In the genomic region with DNA sequence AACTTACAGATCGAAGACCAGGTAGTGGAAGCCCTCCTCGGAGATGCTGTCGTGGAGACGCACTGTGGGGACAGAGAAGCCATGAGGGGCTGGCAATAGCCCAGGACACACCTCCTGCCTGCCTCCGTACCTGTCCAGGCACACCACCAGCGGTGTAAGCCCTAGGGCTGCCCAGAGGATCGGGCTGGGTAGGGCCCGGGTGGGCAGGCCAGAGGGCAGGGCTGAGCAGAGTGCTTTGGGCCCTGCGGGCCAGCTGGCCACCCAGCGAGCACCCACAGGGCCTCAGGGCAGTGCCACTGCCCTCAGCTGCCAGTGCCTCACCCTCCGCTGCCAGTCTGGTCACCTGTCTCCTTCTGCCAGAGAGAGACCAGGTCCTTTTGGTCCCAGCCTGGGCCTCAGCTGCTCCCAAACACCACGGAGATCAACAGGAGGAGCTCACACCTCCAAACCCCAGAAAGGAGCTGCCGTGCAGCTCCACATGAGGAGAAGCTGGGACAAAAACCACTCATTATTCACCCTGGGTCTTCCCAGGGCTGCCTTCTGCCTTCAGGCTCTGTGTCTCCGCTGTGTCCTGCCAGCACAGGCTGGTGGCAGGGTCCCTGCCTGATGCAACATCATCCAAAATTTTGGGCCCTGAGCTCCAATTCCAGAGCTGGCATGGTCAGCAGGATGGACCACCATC, we compare ENCODE assay signal across 10 cellular contexts. TPM values are rescaled to one million over a fixed set of nuclear protein-coding genes. Genes with fewer than 3 reads are reported as not detected.
DNase-seq lines count a peak whose midpoint lies in the region; ATAC-seq and TF ChIP-seq lines count a peak whose summit lies in the region.
"Had no signal": no experiment of that assay in that cellular context is flagged by ENCODE, and none has a peak within 500 bp of the region (broad histone marks: within the 10 kb centered on the region; RNA-seq: fewer than 3 reads in every experiment).

No MANE protein-coding gene starts in this region.

- DNase-seq in AG04450 (ENCODE audit: low read depth, low spot score) (no peak), SK-N-SH (no peak), NCI-H526 (lab: John Stamatoyannopoulos, UW) (no peak), CD14-positive monocyte (ENCODE audit: low spot score) (no peak), GM20000 (ENCODE audit: low spot score) (no peak)
- DNase-seq in effector memory CD8-positive, alpha-beta T cell, result no peak
- DNase-seq in naive thymus-derived CD8-positive, alpha-beta T cell, result no peak
- no peak for DNase-seq in activated CD4-positive, CD25-positive, alpha-beta regulatory T cell treated with anti-CD3 and anti-CD28 coated beads, Interleukin-2, amount 50 U/mL, for 72 hours
- DNase-seq: CD4-positive, alpha-beta memory T cell had no signal

- H3K27me3 Mint-ChIP-seq in effector memory CD8-positive, alpha-beta T cell, result peaks cover 0 to 19% of the 10 kb centered on the region in 2 donors
- no peaks in the 10 kb centered on the region for H3K27me3 Mint-ChIP-seq in naive thymus-derived CD8-positive, alpha-beta T cell
- peaks cover 0 to 9% (median 0%) of the 10 kb centered on the region in 3 donors for H3K27me3 Mint-ChIP-seq in CD14-positive monocyte (ENCODE audit: low read depth in 3 of 3)
- H3K27me3 Mint-ChIP-seq: CD4-positive, alpha-beta memory T cell had no signal

- no peaks in the 10 kb centered on the region for H4K20me1 ChIP-seq in SK-N-SH (ENCODE audit: insufficient read depth)

- TF ChIP-seq RAD21 in SK-N-SH (IDR thresholded peaks at IDR 0.05; ENCODE audit: low read length), result no peak

- POLR2A ChIA-PET in AG04450 (lab: Yijun Ruan, JAX) (interaction anchor here (0.6 to 1.1 kb wide), 3 partner anchors 8 to 684 kb away, joined by 3 to 8 read pairs (median 5); no protein-coding TSS in a partner anchor), SK-N-SH (lab: Yijun Ruan, JAX) (no interaction called here)
- POLR2A ChIA-PET in naive thymus-derived CD8-positive, alpha-beta T cell (lab: Charles Lee), result interaction anchor here (0.7 to 2.4 kb wide), 5 partner anchors 178 to 626 kb away, joined by 3 to 16 read pairs (median 3); a partner anchor contains a TSS

- CTCF ChIA-PET in AG04450 (lab: Charles Lee) (interaction anchor here (0.5 to 1.6 kb wide), 6 partner anchors 15 to 801 kb away, joined by 3 to 8 read pairs (median 3); no protein-coding TSS in a partner anchor), SK-N-SH (lab: Yijun Ruan, JAX) (interaction anchor here (1.0 to 10.0 kb wide), 5 partner anchors 15 to 58 kb away, joined by 3 to 101 read pairs (median 4); no protein-coding TSS in a partner anchor)

- peak overlapping the region in 1 of 2 donors; percentile 30 for H3K4me3 Mint-ChIP-seq in effector memory CD8-positive, alpha-beta T cell
- H3K4me3 Mint-ChIP-seq in naive thymus-derived CD8-positive, alpha-beta T cell, result peak overlapping the region in 5 of 10 donors; percentile 57 to 85 (median 69)
- H3K4me3 Mint-ChIP-seq in CD14-positive monocyte, result no peak overlapping the region

- no peaks in the 10 kb centered on the region for H3K79me2 ChIP-seq in SK-N-SH (ENCODE audit: insufficient read depth)

- peaks cover 5% of the 10 kb centered on the region for H3K9me3 ChIP-seq in AG04450 (ENCODE audit: control insufficient read depth, insufficient read depth, low read length)
- H3K9me3 ChIP-seq in SK-N-SH, result no peaks in the 10 kb centered on the region

- H3K4me3 ChIP-seq in AG04450 (ENCODE audit: low read depth, low read length) (no peak overlapping the region), SK-N-SH (ENCODE audit: low read depth in 2 of 2, low read length in 1 of 2) (no peak overlapping the region)
- H3K4me3 ChIP-seq: SK-N-MC had no signal

- H3K4me1 ChIP-seq in SK-N-SH (ENCODE audit: control insufficient read depth in 1 of 2, insufficient read depth in 2 of 2, low read depth in 1 of 2, low read length in 1 of 2), result peaks cover 25 to 45% of the 10 kb centered on the region in 2 experiments; a peak in 3 of 4 replicates

- no peak for TF ChIP-seq CTCF in AG04450 (IDR thresholded peaks at IDR 0.05; ENCODE audit: low read depth, low read length)
- TF ChIP-seq CTCF in SK-N-SH (IDR thresholded peaks at IDR 0.05), result no peak
- no peak for TF ChIP-seq CTCF in CD14-positive monocyte (IDR thresholded peaks at IDR 0.05)
- TF ChIP-seq CTCF in GM20000 (IDR thresholded peaks at IDR 0.05; ENCODE audit: extremely low read depth, missing control alignments), result no peak

- H3K4me2 ChIP-seq in SK-N-SH, result peak overlapping the region; percentile 48

- H3K36me3 ChIP-seq in SK-N-SH (replicated peaks in 1 of 2; ENCODE audit: control insufficient read depth in 1 of 2, insufficient read depth in 2 of 2, low read length in 1 of 2), result no peaks in the 10 kb centered on the region

- peaks cover 9% of the 10 kb centered on the region for H3K36me3 Mint-ChIP-seq in effector memory CD8-positive, alpha-beta T cell (ENCODE audit: insufficient read depth)
- H3K36me3 Mint-ChIP-seq in naive thymus-derived CD8-positive, alpha-beta T cell, result no peaks in the 10 kb centered on the region
- H3K36me3 Mint-ChIP-seq in CD14-positive monocyte, result no peaks in the 10 kb centered on the region
- H3K36me3 Mint-ChIP-seq: CD4-positive, alpha-beta memory T cell had no signal

- H3K27ac ChIP-seq in AG04450 (ENCODE audit: low read depth, low read length), result peak overlapping the region; percentile 52
- H3K27ac ChIP-seq in SK-N-SH (ENCODE audit: low read depth in 2 of 2, low read length in 1 of 2), result peak overlapping the region in 1 of 2 experiments; percentile 54; a peak in 3 of 4 replicates
- H3K27ac ChIP-seq: SK-N-MC had no signal

- H3K9ac ChIP-seq in SK-N-SH, result peak overlapping the region; percentile 5; the same call in 1 of the 2 replicates

- no peak for ATAC-seq in effector memory CD8-positive, alpha-beta T cell (replicated peaks)
- ATAC-seq in naive thymus-derived CD8-positive, alpha-beta T cell, result no peak

- peak overlapping the region; percentile 5; the same call in 1 of the 2 replicates for H2AFZ ChIP-seq in SK-N-SH (ENCODE audit: low read depth)

- peak overlapping the region; percentile 56 to 90 for H3K27ac Mint-ChIP-seq in effector memory CD8-positive, alpha-beta T cell
- H3K27ac Mint-ChIP-seq in naive thymus-derived CD8-positive, alpha-beta T cell, result peak overlapping the region; percentile 77 to 97 (median 96)
- peak overlapping the region in 1 of 7 donors; percentile 58 for H3K27ac Mint-ChIP-seq in CD14-positive monocyte

- peaks cover 10% of the 10 kb centered on the region for H3F3A ChIP-seq in SK-N-SH (replicated peaks; ENCODE audit: insufficient read depth)

- WGBS in SK-N-SH (ENCODE audit: low lambda C conversion rate), result 85% methylated on average over 11 of the region's 14 CpGs

- TF ChIP-seq EP300 in SK-N-SH (IDR thresholded peaks at IDR 0.05; ENCODE audit: borderline replicate concordance in 1 of 2, low read depth in 1 of 2, low read length in 1 of 2), result no peak

- peaks cover 14 to 17% of the 10 kb centered on the region in 2 donors for H3K4me1 Mint-ChIP-seq in effector memory CD8-positive, alpha-beta T cell (ENCODE audit: low read depth in 2 of 2)
- H3K4me1 Mint-ChIP-seq in naive thymus-derived CD8-positive, alpha-beta T cell, result peaks cover 21 to 38% (median 32%) of the 10 kb centered on the region in 4 donors
- H3K4me1 Mint-ChIP-seq in CD14-positive monocyte, result peaks cover 15% of the 10 kb centered on the region

- intact Hi-C loops in CD14-positive monocyte (cut with micrococcal nuclease), result no loop called here

- H3K27me3 ChIP-seq in AG04450 (ENCODE audit: control insufficient read depth, insufficient read depth, low read length) (peaks cover 12% of the 10 kb centered on the region), SK-N-SH (ENCODE audit: insufficient read depth) (peaks cover 9% of the 10 kb centered on the region; the same call in 1 of the 2 replicates)

- no peaks in the 10 kb centered on the region for H3K9me3 Mint-ChIP-seq in effector memory CD8-positive, alpha-beta T cell
- H3K9me3 Mint-ChIP-seq in naive thymus-derived CD8-positive, alpha-beta T cell, result peaks cover 0 to 7% (median 0%) of the 10 kb centered on the region in 9 donors
- peaks cover 0 to 3% (median 0%) of the 10 kb centered on the region in 7 donors for H3K9me3 Mint-ChIP-seq in CD14-positive monocyte

- no peaks in the 10 kb centered on the region for H3K9me2 ChIP-seq in SK-N-SH

TF ChIP-seq in SK-N-SH, 30 proteins besides CTCF, POLR2A, EP300 and RAD21 (continues in another document):
- TF ChIP-seq, protein P1, sequence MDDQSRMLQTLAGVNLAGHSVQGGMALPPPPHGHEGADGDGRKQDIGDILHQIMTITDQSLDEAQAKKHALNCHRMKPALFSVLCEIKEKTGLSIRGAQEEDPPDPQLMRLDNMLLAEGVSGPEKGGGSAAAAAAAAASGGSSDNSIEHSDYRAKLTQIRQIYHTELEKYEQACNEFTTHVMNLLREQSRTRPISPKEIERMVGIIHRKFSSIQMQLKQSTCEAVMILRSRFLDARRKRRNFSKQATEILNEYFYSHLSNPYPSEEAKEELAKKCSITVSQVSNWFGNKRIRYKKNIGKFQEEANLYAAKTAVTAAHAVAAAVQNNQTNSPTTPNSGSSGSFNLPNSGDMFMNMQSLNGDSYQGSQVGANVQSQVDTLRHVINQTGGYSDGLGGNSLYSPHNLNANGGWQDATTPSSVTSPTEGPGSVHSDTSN (IDR thresholded peaks at IDR 0.05), result no peak
- no peak for TF ChIP-seq RFX5 (IDR thresholded peaks at IDR 0.05; ENCODE audit: low read length)
- no peak for TF ChIP-seq GABPA (IDR thresholded peaks at IDR 0.05; ENCODE audit: low read depth)
- TF ChIP-seq TEAD4 (IDR thresholded peaks at IDR 0.05; ENCODE audit: borderline replicate concordance, insufficient read depth), result no peak
- no peak for TF ChIP-seq TCF12 (IDR thresholded peaks at IDR 0.05)
- TF ChIP-seq TAF1 (IDR thresholded peaks at IDR 0.05; ENCODE audit: borderline replicate concordance, low read depth, low read length), result no peak
- TF ChIP-seq ELF1 (IDR thresholded peaks at IDR 0.05), result no peak
- TF ChIP-seq, protein P2, sequence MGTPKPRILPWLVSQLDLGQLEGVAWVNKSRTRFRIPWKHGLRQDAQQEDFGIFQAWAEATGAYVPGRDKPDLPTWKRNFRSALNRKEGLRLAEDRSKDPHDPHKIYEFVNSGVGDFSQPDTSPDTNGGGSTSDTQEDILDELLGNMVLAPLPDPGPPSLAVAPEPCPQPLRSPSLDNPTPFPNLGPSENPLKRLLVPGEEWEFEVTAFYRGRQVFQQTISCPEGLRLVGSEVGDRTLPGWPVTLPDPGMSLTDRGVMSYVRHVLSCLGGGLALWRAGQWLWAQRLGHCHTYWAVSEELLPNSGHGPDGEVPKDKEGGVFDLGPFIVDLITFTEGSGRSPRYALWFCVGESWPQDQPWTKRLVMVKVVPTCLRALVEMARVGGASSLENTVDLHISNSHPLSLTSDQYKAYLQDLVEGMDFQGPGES (IDR thresholded peaks at IDR 0.05; ENCODE audit: low read depth, low read length), result no peak
- no peak for TF ChIP-seq MXI1 (IDR thresholded peaks at IDR 0.05; ENCODE audit: low read depth, low read length)

RNA-seq across cellular contexts. Expression of a gene that starts 58.2 kb away (rescaled TPM):
- polyA plus RNA-seq in AG04450 (2011; rRNA removed), result 124 and 138 TPM in 2 replicates
- polyA minus RNA-seq in AG04450 (2011; rRNA and poly(A)+ RNA removed), result 106 and 122 TPM in 2 replicates
- polyA plus RNA-seq in SK-N-SH (2012; rRNA removed), result 170 and 213 TPM in 2 replicates
- 121 and 165 TPM in 2 replicates for polyA plus RNA-seq in SK-N-SH (2012; cell fraction: cytosol; rRNA removed)
- polyA plus RNA-seq in SK-N-SH (2012; cell fraction: nucleus; rRNA removed), result 211 and 221 TPM in 2 replicates
- 10 to 100 TPM; 64.8 to 66.7 TPM for total RNA-seq in naive thymus-derived CD8-positive, alpha-beta T cell
- 10 to 100 TPM; 31.6 to 37.0 (median 34.2) TPM for polyA plus RNA-seq in naive thymus-derived CD8-positive, alpha-beta T cell
- 10 to 100 TPM; 26.4 to 35.2 TPM for polyA plus RNA-seq in CD14-positive monocyte
